1 cellular context compared by ENCODE assay signal in genomic region chr4:128287871-128288688, GRCh38.
TF ChIP-seq lines count a peak whose summit lies in the region.

No MANE protein-coding gene starts in this region.

TF ChIP-seq in HepG2, 621 proteins besides CTCF, POLR2A, EP300 and RAD21 (continued from another document and continues in another):
- TF ChIP-seq ZNF407 (CRISPR knock-in tag; IDR thresholded peaks at IDR 0.05; ENCODE audit: not compliant biosample characterization) (peak; percentile 99), THRA (CRISPR knock-in tag; IDR thresholded peaks at IDR 0.05; ENCODE audit: borderline replicate concordance) (peak; percentile 88), ZBTB26 (CRISPR knock-in tag; IDR thresholded peaks at IDR 0.05; ENCODE audit: borderline replicate concordance) (peak; percentile 83), EED (CRISPR knock-in tag; IDR thresholded peaks at IDR 0.05) (peak; percentile 92), NFATC3 (CRISPR knock-in tag; IDR thresholded peaks at IDR 0.05) (peak; percentile 100), IKZF4 (CRISPR knock-in tag; IDR thresholded peaks at IDR 0.05; ENCODE audit: borderline replicate concordance, low read depth, not compliant biosample characterization) (peak; percentile 97), SP5 (CRISPR knock-in tag; IDR thresholded peaks at IDR 0.05; ENCODE audit: borderline replicate concordance, low read depth) (peak; percentile 89), ZNF616 (CRISPR knock-in tag; IDR thresholded peaks at IDR 0.05; ENCODE audit: low read depth) (peak; percentile 92; the same call in 1 of the 2 replicates), ZNF841 (CRISPR knock-in tag; IDR thresholded peaks at IDR 0.05; ENCODE audit: borderline replicate concordance) (peak; percentile 98), ZFYVE20 (CRISPR knock-in tag; IDR thresholded peaks at IDR 0.05; ENCODE audit: borderline replicate concordance, low read depth) (peak; percentile 79; the same call in 1 of the 2 replicates), ZNF549 (CRISPR knock-in tag; IDR thresholded peaks at IDR 0.05) (peak; percentile 82; the same call in 1 of the 2 replicates), KLF9 (CRISPR knock-in tag; IDR thresholded peaks at IDR 0.05; ENCODE audit: low read depth) (peak; percentile 90; the same call in 1 of the 2 replicates), DDIT3 (CRISPR knock-in tag; IDR thresholded peaks at IDR 0.05) (no peak), ZNF713 (CRISPR knock-in tag; IDR thresholded peaks at IDR 0.05) (peak; percentile 78; the same call in 1 of the 2 replicates), ZNF20 (CRISPR knock-in tag; IDR thresholded peaks at IDR 0.05) (peak; percentile 94; the same call in 1 of the 2 replicates), SOX6 (IDR thresholded peaks at IDR 0.05) (no peak), SOX6 (CRISPR knock-in tag; IDR thresholded peaks at IDR 0.05) (peak; percentile 88), ZMYM2 (CRISPR knock-in tag; IDR thresholded peaks at IDR 0.05) (0 out of 2 replicates have a peak, but pooled peaks have one; percentile 71), BATF2 (CRISPR knock-in tag; IDR thresholded peaks at IDR 0.05) (peak; percentile 99), SSRP1 (CRISPR knock-in tag; IDR thresholded peaks at IDR 0.05) (no peak), ZNF281 (CRISPR knock-in tag; IDR thresholded peaks at IDR 0.05; ENCODE audit: borderline replicate concordance) (peak; percentile 73; the same call in 1 of the 2 replicates), ARID4A (CRISPR knock-in tag; IDR thresholded peaks at IDR 0.05; ENCODE audit: borderline replicate concordance) (peak; percentile 94), SYNCRIP (IDR thresholded peaks at IDR 0.05; ENCODE audit: insufficient read depth, low read depth, low read length) (no peak), PPARG (CRISPR knock-in tag; conservative IDR thresholded peaks at IDR 0.05) (peak; percentile 77), ZKSCAN1 (IDR thresholded peaks at IDR 0.05; ENCODE audit: low read length) (no peak), HOXA5 (CRISPR knock-in tag; IDR thresholded peaks at IDR 0.05) (peak; percentile 95), ZMYM3 (CRISPR knock-in tag; IDR thresholded peaks at IDR 0.05) (peak; percentile 88), PCBP2 (optimal IDR thresholded peaks at IDR 0.05; ENCODE audit: low read depth, low read length, poor library complexity, severe bottlenecking) (no peak), SETDB1 (CRISPR knock-in tag; IDR thresholded peaks at IDR 0.05; ENCODE audit: borderline replicate concordance) (peak; percentile 97), HNF4A (CRISPR knock-in tag; IDR thresholded peaks at IDR 0.05) (peak; percentile 57; the same call in 1 of the 2 replicates), ZNF205 (CRISPR knock-in tag; IDR thresholded peaks at IDR 0.05) (peak; percentile 94), ZFX (CRISPR knock-in tag; IDR thresholded peaks at IDR 0.05; ENCODE audit: low read depth) (peak; percentile 96), E2F5 (CRISPR knock-in tag; conservative IDR thresholded peaks at IDR 0.05) (peak; percentile 93), ZNF572 (CRISPR knock-in tag; IDR thresholded peaks at IDR 0.05) (peak; percentile 99), MAF1 (CRISPR knock-in tag; IDR thresholded peaks at IDR 0.05; ENCODE audit: borderline replicate concordance) (peak; percentile 91), ZSCAN31 (CRISPR knock-in tag; IDR thresholded peaks at IDR 0.05; ENCODE audit: low read depth) (peak; percentile 84; the same call in 1 of the 2 replicates), ZNF543 (CRISPR knock-in tag; IDR thresholded peaks at IDR 0.05) (peak; percentile 46; the same call in 1 of the 2 replicates), NR3C1 (CRISPR knock-in tag; IDR thresholded peaks at IDR 0.05) (no peak), TAF15 (IDR thresholded peaks at IDR 0.05; ENCODE audit: low read depth, low read length, poor library complexity, severe bottlenecking) (no peak), KDM1A (CRISPR knock-in tag; IDR thresholded peaks at IDR 0.05) (no peak), REL (CRISPR knock-in tag; conservative IDR thresholded peaks at IDR 0.05) (peak; percentile 99), TOE1 (CRISPR knock-in tag; IDR thresholded peaks at IDR 0.05) (peak; percentile 96; the same call in 1 of the 2 replicates), ZNF460 (CRISPR knock-in tag; IDR thresholded peaks at IDR 0.05; ENCODE audit: borderline replicate concordance) (peak; percentile 70; the same call in 1 of the 2 replicates), ZNF740 (CRISPR knock-in tag; IDR thresholded peaks at IDR 0.05) (peak; percentile 97)
